Comparison of ENCODE assay signal across 8 cellular contexts in the genomic region with DNA sequence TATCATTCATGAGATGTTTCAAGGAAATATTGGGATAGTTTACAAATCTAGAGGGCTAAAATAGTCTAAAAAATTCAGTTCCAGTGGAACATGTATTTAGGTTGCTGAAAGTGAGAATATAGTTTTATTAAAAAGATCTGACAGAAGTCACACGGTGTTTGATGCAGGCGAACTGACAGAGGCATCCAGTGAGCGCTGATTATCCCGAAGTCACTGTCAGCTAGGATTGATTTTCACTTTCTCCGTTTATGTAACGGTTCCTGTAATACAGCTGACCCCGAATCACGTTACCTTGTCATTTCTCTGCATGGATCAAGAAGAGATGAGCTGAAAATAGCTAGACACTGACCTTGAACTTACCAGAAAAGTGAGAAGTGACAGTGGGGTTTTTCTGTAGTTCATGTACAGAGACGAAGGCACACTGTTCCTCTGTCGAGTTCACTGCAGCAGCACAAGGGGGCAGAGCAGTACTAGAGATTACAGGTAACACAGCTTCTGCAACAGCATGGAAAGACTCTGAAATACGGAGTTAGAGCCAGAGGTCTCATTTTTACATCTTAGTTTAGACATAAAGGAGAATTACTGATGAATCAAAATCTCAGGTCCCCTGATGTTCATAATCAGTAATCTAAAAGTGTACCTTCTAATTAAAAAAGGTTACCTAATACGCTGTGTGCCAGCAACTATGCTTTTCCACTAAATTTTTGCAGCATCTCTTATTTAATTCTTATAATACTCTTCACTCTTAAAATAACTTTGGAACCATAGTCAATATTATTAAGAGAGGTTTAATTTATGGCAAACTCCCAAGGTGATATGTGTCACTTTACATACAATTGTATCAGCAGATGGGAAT. TPM values are rescaled to one million over a fixed set of nuclear protein-coding genes. Genes with fewer than 3 reads are reported as not detected.
A peak's percentile ranks its signal among the peaks of the same experiment; 100 is the strongest.
DNase-seq lines count a peak whose midpoint lies in the region; ATAC-seq and TF ChIP-seq lines count a peak whose summit lies in the region.

No MANE protein-coding gene starts in this region.

- WGBS in trophoblast cell (ENCODE audit: extremely low coverage, insufficient coverage, insufficient read length): no CpG with 5 or more reads among the region's 12 CpGs

- H3K4me1 ChIP-seq in fibroblast of lung (ENCODE audit: control insufficient read depth, extremely low read depth, insufficient read depth, low read length): no peaks in the 10 kb centered on the region
- no peaks in the 10 kb centered on the region for H3K4me1 ChIP-seq in trophoblast cell (ENCODE audit: control insufficient read depth in 1 of 2, insufficient read depth in 2 of 2, low read length in 2 of 2)

- TF ChIP-seq CTCF in C4-2B (conservative IDR thresholded peaks at IDR 0.05): peak; percentile 76
- TF ChIP-seq CTCF in fibroblast of lung (conservative IDR thresholded peaks at IDR 0.05 in 1 of 2, IDR thresholded peaks at IDR 0.05 in 1 of 2; ENCODE audit: low read depth in 1 of 2, low read length in 2 of 2): peak; percentile 63 to 85

- H3K18ac ChIP-seq in trophoblast cell (ENCODE audit: low read length): no peak overlapping the region

- no peak overlapping the region for H2BK5ac ChIP-seq in trophoblast cell (ENCODE audit: low read depth, low read length, poor library complexity)

- H2BK120ac ChIP-seq in trophoblast cell (ENCODE audit: insufficient read depth, low read length, poor library complexity): no peak overlapping the region

- no peak overlapping the region for H3K23ac ChIP-seq in trophoblast cell (ENCODE audit: low read length)

- H3K4me2 ChIP-seq in fibroblast of lung (ENCODE audit: extremely low read depth, insufficient read depth, low read length) (peak overlapping the region; percentile 76), trophoblast cell (ENCODE audit: low read length) (no peak overlapping the region)

- no peak overlapping the region for H4K8ac ChIP-seq in trophoblast cell (ENCODE audit: low read depth, low read length)

- H2BK12ac ChIP-seq in trophoblast cell (ENCODE audit: low read length): no peak overlapping the region

- no peak overlapping the region for H3K14ac ChIP-seq in trophoblast cell (ENCODE audit: low read length)

- H2AFZ ChIP-seq in fibroblast of lung (ENCODE audit: low read length) (peak overlapping the region; percentile 50), trophoblast cell (ENCODE audit: insufficient read depth, low read length, poor library complexity) (no peak overlapping the region)

- H3K4me3 ChIP-seq in fibroblast of lung (replicated peaks in 1 of 4; ENCODE audit: control extremely low read depth in 1 of 4, insufficient read depth in 1 of 4, low read depth in 3 of 4, low read length in 4 of 4) (peak overlapping the region in 1 of 4 experiments; percentile 27), trophoblast cell (ENCODE audit: low read depth, low read length) (no peak overlapping the region)

- H3K79me2 ChIP-seq in fibroblast of lung (ENCODE audit: control insufficient read depth, insufficient read depth, low read length): no peaks in the 10 kb centered on the region
- H3K79me2 ChIP-seq in trophoblast cell (ENCODE audit: control insufficient read depth, insufficient read depth, low read length, poor library complexity): no peaks in the 10 kb centered on the region

- H3K27me3 ChIP-seq in fibroblast of lung (ENCODE audit: control insufficient read depth, insufficient read depth, low read length): no peaks in the 10 kb centered on the region
- no peaks in the 10 kb centered on the region for H3K27me3 ChIP-seq in trophoblast cell (ENCODE audit: insufficient read depth, low read length)

- H4K20me1 ChIP-seq in fibroblast of lung (ENCODE audit: control insufficient read depth, extremely low read depth, insufficient read depth, low read length): no peaks in the 10 kb centered on the region

- H3K27ac ChIP-seq in C4-2B (no peak overlapping the region), fibroblast of lung (ENCODE audit: insufficient read depth, low read length) (no peak overlapping the region), trophoblast cell (ENCODE audit: low read depth, low read length) (no peak overlapping the region)

- no peak overlapping the region for H3K4ac ChIP-seq in trophoblast cell (ENCODE audit: low read depth, low read length)

- H3K9me3 ChIP-seq in fibroblast of lung (ENCODE audit: control insufficient read depth, insufficient read depth, low read depth, low read length) (no peaks in the 10 kb centered on the region), trophoblast cell (ENCODE audit: insufficient read depth, low read depth, low read length) (no peaks in the 10 kb centered on the region)

- H3K9ac ChIP-seq in fibroblast of lung (ENCODE audit: insufficient read depth, low read length): no peak overlapping the region
- no peak overlapping the region for H3K9ac ChIP-seq in trophoblast cell (ENCODE audit: low read length)

- ATAC-seq in GM18868 (IDR thresholded peaks at IDR 0.05; ENCODE audit: unreplicated experiment): peak; percentile 86
- peak; percentile 69 for ATAC-seq in HG03097 (IDR thresholded peaks at IDR 0.05; ENCODE audit: low FRiP score, unreplicated experiment)

- no peak overlapping the region for H4K12ac ChIP-seq in trophoblast cell (ENCODE audit: low read depth, low read length)

- H2AK5ac ChIP-seq in trophoblast cell (ENCODE audit: low read length): no peak overlapping the region

- DNase-seq in NCI-H69 (lab: John Stamatoyannopoulos, UW) (peak; percentile 24), fibroblast of lung (ENCODE audit: low read depth in 2 of 2) (peak; percentile 46 to 78), trophoblast cell (peak; percentile 36 to 57), dedifferentiated amniotic fluid mesenchymal stem cell (ENCODE audit: extremely low spot score) (no peak)
- peak; percentile 53 for DNase-seq in activated T-cell treated with anti-CD3 and anti-CD28 coated beads, Interleukin-2, amount 50 U/mL, for 1 hour

- H3K36me3 ChIP-seq in fibroblast of lung (ENCODE audit: control insufficient read depth, insufficient read depth, low read length): no peaks in the 10 kb centered on the region
- H3K36me3 ChIP-seq in trophoblast cell (ENCODE audit: control insufficient read depth in 1 of 2, insufficient read depth in 2 of 2, low read length in 2 of 2): no peaks in the 10 kb centered on the region

- H4K91ac ChIP-seq in trophoblast cell (ENCODE audit: low read depth, low read length): no peak overlapping the region

- H3K79me1 ChIP-seq in trophoblast cell (ENCODE audit: low read length): no peaks in the 10 kb centered on the region

RNA-seq across cellular contexts. Expression of a gene that starts 33.0 kb away (rescaled TPM):
- under 0.01 TPM in 1 of 2 replicates, not detected in the other for total RNA-seq in fibroblast of lung
- 0.07 and 0.27 TPM in 2 replicates for polyA plus RNA-seq in fibroblast of lung
- not detected in 2 replicates for polyA plus RNA-seq in fibroblast of lung (2012)
- polyA minus RNA-seq in fibroblast of lung (ENCODE audit: low replicate concordance): not detected in 2 replicates
- polyA plus RNA-seq in trophoblast cell (2013): 0.08 and 0.17 TPM in 2 replicates
